19 cellular contexts compared by ENCODE assay signal in genomic region chr3:144921710-144922109, GRCh38.
DNase-seq lines count a peak whose midpoint lies in the region; ATAC-seq and FAIRE-seq lines count a peak whose summit lies in the region.
"Had no signal": no experiment of that assay in that cellular context is flagged by ENCODE, and none has a peak within 500 bp of the region (broad histone marks: within the 10 kb centered on the region; RNA-seq: fewer than 3 reads in every experiment).

No MANE protein-coding gene starts in this region.

- ATAC-seq in GM18502 (IDR thresholded peaks at IDR 0.05; ENCODE audit: poor library complexity, unreplicated experiment) (no peak), HG03521 (IDR thresholded peaks at IDR 0.05; ENCODE audit: unreplicated experiment) (no peak)
- ATAC-seq: A549, HCT116, HepG2 had no signal

- FAIRE-seq in RCC 7860 (lab: Jason Lieb, UNC), result no peak
- FAIRE-seq: A549, HepG2 had no signal

- peak; percentile 6 for DNase-seq in Ammon's horn (ENCODE audit: low spot score)
- peak; percentile 37 for DNase-seq in NCI-H1694 (lab: John Stamatoyannopoulos, UW)
- peak; percentile 55 for DNase-seq in cerebellum (ENCODE audit: low spot score)
- DNase-seq in myocyte (ENCODE audit: low read depth), result peak; percentile 50
- no peak for DNase-seq in RCC 7860 (ENCODE audit: low spot score)
- no peak for DNase-seq in NCI-H146 treated with DMSO at 0.1 percent for 48 hours (lab: John Stamatoyannopoulos, UW; ENCODE audit: unreplicated experiment)
- DNase-seq: AML-193, Caco-2, DMS53, KG1, NCI-H1092 treated with DMSO at 0.1 percent for 48 hours, NCI-H187 treated with DMSO at 0.1 percent for 48 hours, NCI-H345, NCI-H69 had no signal

Comparison
In these comparisons a context has a peak if more than half of its experiments do, and no peak if none do; other contexts are left out.
1. DNase-seq: peak in Ammon's horn (single experiment), NCI-H1694 (single experiment), cerebellum (single experiment) and myocyte (single experiment); none in RCC 7860 (single experiment) and NCI-H146 treated with DMSO at 0.1 percent for 48 hours (single experiment).